Comparison of ENCODE assay signal across 29 cellular contexts in the genomic region with DNA sequence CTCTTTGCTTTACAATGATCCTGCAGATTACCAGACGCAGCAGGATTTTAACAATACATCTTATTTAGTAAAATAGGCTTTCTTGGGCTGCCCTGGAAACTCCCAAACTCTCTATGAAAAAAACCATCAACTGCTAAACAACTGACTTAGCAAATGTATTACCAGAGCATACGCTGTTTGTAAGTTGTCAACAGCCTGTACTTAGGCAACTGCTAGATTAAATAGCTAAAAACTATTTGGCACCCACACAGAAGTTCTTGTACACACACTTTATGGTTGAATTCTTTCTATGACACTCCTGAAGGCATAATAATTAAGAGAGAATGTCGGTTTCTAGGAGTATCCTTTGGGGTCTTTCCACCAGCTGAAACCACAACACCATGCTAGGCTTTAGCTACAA.
"Had no signal": no experiment of that assay in that cellular context is flagged by ENCODE, and none has a peak within 500 bp of the region (broad histone marks: within the 10 kb centered on the region; RNA-seq: fewer than 3 reads in every experiment).

No MANE protein-coding gene starts in this region.

- DNase-seq: naive thymus-derived CD4-positive, alpha-beta T cell; natural killer cell; occipital lobe; ovary; posterior cingulate gyrus; psoas muscle; retina; right lobe of liver; sigmoid colon; small intestine; stimulated activated CD4-positive, alpha-beta T cell treated with anti-CD3 and anti-CD28 coated beads, Interleukin-15, amount 100 ng/mL, for 24 hours; stimulated activated CD4-positive, alpha-beta T cell treated with anti-CD3 and anti-CD28 coated beads, Interleukin-4, amount 100 ng/mL, for 1 hour; stimulated activated CD4-positive, alpha-beta T cell treated with anti-CD3 and anti-CD28 coated beads, Interleukin-4, amount 100 ng/mL, for 4 hours; stimulated activated CD8-positive, alpha-beta memory T cell treated with anti-CD3 and anti-CD28 coated beads, Interleukin-4, amount 100 ng/mL, for 48 hours; stimulated activated naive B cell treated with anti-CD40 and anti-IgM and Interleukin-4, amounts not matched to agents 10 μg/mL and 1 μg/mL and 100 μg/mL, for 72 hours; stimulated activated naive CD4-positive, alpha-beta T cell treated with Interleukin-2 at 50 U/mL for 16 hours; stomach; thyroid gland; trophoblast cell; upper lobe of left lung had no signal

- H3K9me3 ChIP-seq: ovary, psoas muscle, right atrium auricular region, right lobe of liver, sigmoid colon, thoracic aorta, thyroid gland, vagina had no signal

- H3K9me3 Mint-ChIP-seq: natural killer cell; stimulated activated naive CD8-positive, alpha-beta T cell treated with anti-CD3 and anti-CD28 coated beads, Interleukin-15, Interleukin-2, amounts not matched to agents 100 ng/mL and 50 ng/mL, for 24 hours had no signal

- H3K36me3 Mint-ChIP-seq: naive thymus-derived CD4-positive, alpha-beta T cell; natural killer cell; neural progenitor cell; stimulated activated naive B cell treated with anti-CD40 and anti-IgM and Interleukin-4, amounts not matched to agents 10 μg/mL and 1 μg/mL and 100 μg/mL, for 72 hours had no signal

- H3K36me3 ChIP-seq: neural progenitor cell, ovary, right atrium auricular region, right lobe of liver, sigmoid colon, stomach, thoracic aorta, thyroid gland, tibial nerve, upper lobe of left lung, vagina had no signal

- H3K4me3 Mint-ChIP-seq: naive thymus-derived CD4-positive, alpha-beta T cell; natural killer cell; nephron; neural progenitor cell; stimulated activated naive B cell treated with anti-CD40 and anti-IgM and Interleukin-4, amounts not matched to agents 10 μg/mL and 1 μg/mL and 100 μg/mL, for 72 hours; stimulated activated naive CD8-positive, alpha-beta T cell treated with anti-CD3 and anti-CD28 coated beads, Interleukin-15, Interleukin-2, amounts not matched to agents 100 ng/mL and 50 ng/mL, for 24 hours had no signal

- H3K27ac Mint-ChIP-seq: naive thymus-derived CD4-positive, alpha-beta T cell; natural killer cell; nephron; neural progenitor cell; progenitor cell of endocrine pancreas; stimulated activated naive B cell treated with anti-CD40 and anti-IgM and Interleukin-4, amounts not matched to agents 10 μg/mL and 1 μg/mL and 100 μg/mL, for 72 hours; stimulated activated naive CD8-positive, alpha-beta T cell treated with anti-CD3 and anti-CD28 coated beads, Interleukin-15, Interleukin-2, amounts not matched to agents 100 ng/mL and 50 ng/mL, for 24 hours had no signal

- ATAC-seq: naive thymus-derived CD4-positive, alpha-beta T cell; natural killer cell; psoas muscle; right lobe of liver; stimulated activated naive B cell treated with anti-CD40 and anti-IgM and Interleukin-4, amounts not matched to agents 10 μg/mL and 1 μg/mL and 100 μg/mL, for 72 hours had no signal

- H3K4me1 ChIP-seq: neural progenitor cell, parathyroid adenoma, psoas muscle, right lobe of liver, sigmoid colon, stomach, thyroid gland, tibial nerve, upper lobe of left lung, vagina had no signal

- H3K27ac ChIP-seq: neural progenitor cell, ovary, parathyroid adenoma, psoas muscle, right lobe of liver, stomach, thoracic aorta, thyroid gland, tibial nerve, upper lobe of left lung, vagina had no signal

- H3K4me1 Mint-ChIP-seq: naive thymus-derived CD4-positive, alpha-beta T cell; natural killer cell; nephron; neural progenitor cell had no signal

- H3K27me3 ChIP-seq: neural progenitor cell, ovary, right atrium auricular region, right lobe of liver, sigmoid colon, stomach, thyroid gland, tibial nerve, upper lobe of left lung, vagina had no signal

- H3K4me3 ChIP-seq: neural progenitor cell, ovary, psoas muscle, right atrium auricular region, right lobe of liver, sigmoid colon, stomach, thoracic aorta, thyroid gland, tibial nerve, upper lobe of left lung, vagina had no signal
